8 cellular contexts compared by ENCODE assay signal in the genomic region with DNA sequence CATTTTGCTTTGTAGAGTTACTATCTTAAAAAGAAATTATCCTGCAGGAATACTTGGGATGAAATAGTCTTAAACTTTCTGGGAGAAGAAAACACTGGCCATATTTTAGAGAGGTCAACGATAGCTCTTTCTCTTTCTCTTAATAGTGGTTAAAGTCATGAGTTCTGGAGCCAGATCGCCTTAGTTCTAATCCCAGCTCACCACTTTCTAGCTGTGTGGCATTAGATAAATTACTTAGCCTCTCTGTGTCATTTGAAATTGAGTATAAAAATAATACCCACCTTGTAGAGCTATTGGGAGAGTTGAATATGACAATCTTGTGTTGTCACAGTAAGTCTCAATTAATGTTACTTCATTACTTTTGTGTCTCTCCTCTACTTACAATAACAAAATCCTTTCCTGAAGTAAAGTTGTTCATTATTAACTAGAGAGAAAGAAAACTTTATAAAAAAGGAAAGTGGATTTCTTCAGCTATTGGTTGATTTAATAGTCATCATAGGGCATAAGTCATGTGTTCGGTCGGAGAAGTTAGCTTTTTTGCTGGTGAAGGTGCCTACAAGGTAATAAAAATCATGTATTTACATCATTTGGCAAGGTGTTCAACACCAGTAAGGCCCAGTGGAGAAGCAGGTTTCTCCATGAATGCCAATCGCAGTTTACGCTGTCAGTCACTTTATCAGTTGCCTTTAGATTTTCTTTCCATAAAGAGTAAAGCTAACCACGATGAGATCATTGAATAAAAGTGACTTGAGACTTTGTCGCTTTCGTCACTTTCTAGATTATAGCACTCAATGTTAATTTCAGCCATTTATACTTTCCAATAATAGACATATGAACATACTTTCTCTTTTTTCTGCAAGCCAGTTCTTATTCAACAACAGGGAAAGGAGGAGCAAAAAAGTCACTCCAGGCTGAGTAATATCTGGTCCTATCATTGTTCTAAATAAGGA. TPM values are rescaled to one million over a fixed set of nuclear protein-coding genes. Genes with fewer than 3 reads are reported as not detected.
DNase-seq lines count a peak whose midpoint lies in the region; ATAC-seq, FAIRE-seq and TF ChIP-seq lines count a peak whose summit lies in the region.

No MANE protein-coding gene starts in this region.

- H4K20me1 ChIP-seq in Karpas-422 (ENCODE audit: insufficient read depth, low read depth, low read length): 0 out of 2 replicates have a peak, but pooled peaks cover 5% of the 10 kb centered on the region

- ATAC-seq in CD8-positive, alpha-beta T cell: no peak
- ATAC-seq in RWPE2 (ENCODE audit: low read depth): no peak

- peak overlapping the region; percentile 94 for H3K4me3 Mint-ChIP-seq in CD8-positive, alpha-beta T cell

- TF ChIP-seq POLR2A in ovary (IDR thresholded peaks at IDR 0.05): no peak

- CTCF ChIA-PET in CD8-positive, alpha-beta T cell (lab: Charles Lee): interaction anchor here (1.0 to 3.6 kb wide), 5 partner anchors 9 to 266 kb away, joined by 3 to 15 read pairs (median 5); no protein-coding TSS in a partner anchor
- CTCF ChIA-PET in GM10248 (lab: Yijun Ruan, JAX): interaction anchor here (1.1 to 8.6 kb wide), 8 partner anchors 8 to 265 kb away, joined by 3 to 42 read pairs (median 10); no protein-coding TSS in a partner anchor

- no peaks in the 10 kb centered on the region for H3K79me2 ChIP-seq in Karpas-422 (ENCODE audit: low read length)

- intact Hi-C loops in CD8-positive, alpha-beta T cell (cut with DNase I, micrococcal nuclease): loop anchor here (5.0 to 10.0 kb wide), 6 partner anchors 33 to 784 kb away; partner anchors contain the start of genes HIVEP1 (in 2 of the 2), C6orf52 (in 1 of the 2) and PAK1IP1 (in 1 of the 2)
- intact Hi-C loops in ovary (cut with DNase I): no loop called here

- no peaks in the 10 kb centered on the region for H3K36me3 ChIP-seq in CD8-positive, alpha-beta T cell (ENCODE audit: insufficient read depth, low read length)
- no peaks in the 10 kb centered on the region for H3K36me3 ChIP-seq in RWPE2 (ENCODE audit: low read depth)
- H3K36me3 ChIP-seq in ovary: no peaks in the 10 kb centered on the region
- no peaks in the 10 kb centered on the region for H3K36me3 ChIP-seq in Karpas-422 (ENCODE audit: insufficient read depth, low read length)

- H3K4me1 Mint-ChIP-seq in CD8-positive, alpha-beta T cell (ENCODE audit: low read depth): peaks cover 53% of the 10 kb centered on the region

- no peak overlapping the region for H3K4me3 ChIP-seq in CD8-positive, alpha-beta T cell (ENCODE audit: low read depth, low read length)
- H3K4me3 ChIP-seq in RWPE2 (ENCODE audit: severe bottlenecking) (peak overlapping the region; percentile 43), epithelial cell of proximal tubule (ENCODE audit: low read depth, low read length) (peak overlapping the region; percentile 82), ovary (peak overlapping the region; percentile 51), Karpas-422 (ENCODE audit: low read length) (no peak overlapping the region)

- H3K27ac Mint-ChIP-seq in CD8-positive, alpha-beta T cell: peak overlapping the region; percentile 18

- no peaks in the 10 kb centered on the region for H3K9me2 ChIP-seq in Karpas-422 (replicated peaks; ENCODE audit: insufficient read depth, low read length)

- no peak overlapping the region for H3K27ac ChIP-seq in CD8-positive, alpha-beta T cell (ENCODE audit: low read depth, low read length)
- H3K27ac ChIP-seq in RWPE2 (ENCODE audit: poor library complexity, severe bottlenecking) (peak overlapping the region; percentile 63), ovary (no peak overlapping the region), Karpas-422 (ENCODE audit: low read length) (no peak overlapping the region)

- no peak overlapping the region for H2AFZ ChIP-seq in Karpas-422 (ENCODE audit: low read length)

- no peak for DNase-seq in CD8-positive, alpha-beta T cell
- DNase-seq in RWPE2 (ENCODE audit: low spot score): no peak
- no peak for DNase-seq in epithelial cell of proximal tubule (ENCODE audit: low read depth)
- no peak for DNase-seq in ovary
- DNase-seq in RCC 7860 (ENCODE audit: low spot score): no peak
- DNase-seq in GM10248 (ENCODE audit: extremely low spot score): no peak
- DNase-seq in stimulated activated CD4-positive, alpha-beta T cell treated with anti-CD3 and anti-CD28 coated beads, Interleukin-12 subunit alpha, Interleukin-12 subunit beta, amount 100 ng/mL, for 4 hours: no peak
- DNase-seq in Karpas-422: no peak

- no peak for FAIRE-seq in RCC 7860 (lab: Jason Lieb, UNC)

- H3K36me3 Mint-ChIP-seq in CD8-positive, alpha-beta T cell: peaks cover 13% of the 10 kb centered on the region

- no peak for TF ChIP-seq EP300 in ovary (IDR thresholded peaks at IDR 0.05)

- 50 to 75% (median 64%) methylated on average over 9 of the region's 9 CpGs for WGBS in ovary, 3 donors

- POLR2A ChIA-PET in CD8-positive, alpha-beta T cell (lab: Charles Lee): interaction anchor here (0.7 to 1.1 kb wide), 2 partner anchors 25 to 140 kb away, joined by 3 read pairs; no protein-coding TSS in a partner anchor
- POLR2A ChIA-PET in GM10248 (lab: Yijun Ruan, JAX): interaction anchor here (0.5 to 1.9 kb wide), 2 partner anchors 14 to 55 kb away, joined by 6 to 8 read pairs; no protein-coding TSS in a partner anchor

- H3K9me3 Mint-ChIP-seq in CD8-positive, alpha-beta T cell: no peaks in the 10 kb centered on the region

- no peaks in the 10 kb centered on the region for H3K9me3 ChIP-seq in CD8-positive, alpha-beta T cell (ENCODE audit: low read length)
- H3K9me3 ChIP-seq in RWPE2 (ENCODE audit: severe bottlenecking) (no peaks in the 10 kb centered on the region), ovary (no peaks in the 10 kb centered on the region), Karpas-422 (ENCODE audit: low read length) (no peaks in the 10 kb centered on the region)

- H3K27me3 ChIP-seq in CD8-positive, alpha-beta T cell (ENCODE audit: insufficient read depth, low read length): no peaks in the 10 kb centered on the region
- H3K27me3 ChIP-seq in RWPE2 (ENCODE audit: insufficient read depth, poor library complexity, severe bottlenecking): no peaks in the 10 kb centered on the region
- no peaks in the 10 kb centered on the region for H3K27me3 ChIP-seq in ovary
- H3K27me3 ChIP-seq in Karpas-422 (ENCODE audit: low read length): no peaks in the 10 kb centered on the region

- no peak overlapping the region for H3K4me2 ChIP-seq in Karpas-422 (ENCODE audit: low read depth, low read length, poor library complexity, severe bottlenecking)

- no peak for TF ChIP-seq CTCF in CD8-positive, alpha-beta T cell (IDR thresholded peaks at IDR 0.05)
- TF ChIP-seq CTCF in RWPE2 (IDR thresholded peaks at IDR 0.05; ENCODE audit: poor library complexity, severe bottlenecking) (no peak), epithelial cell of proximal tubule (conservative IDR thresholded peaks at IDR 0.05; ENCODE audit: low read depth, low read length) (no peak), ovary (IDR thresholded peaks at IDR 0.05) (no peak), GM10248 (IDR thresholded peaks at IDR 0.05; ENCODE audit: control extremely low read depth, extremely low read depth, low read depth, missing control alignments) (no peak)

- no peaks in the 10 kb centered on the region for H3K27me3 Mint-ChIP-seq in CD8-positive, alpha-beta T cell (ENCODE audit: low read depth)

- no peak overlapping the region for H3K9ac ChIP-seq in Karpas-422 (ENCODE audit: low read length)

- H3K4me1 ChIP-seq in CD8-positive, alpha-beta T cell (ENCODE audit: insufficient read depth, low read length): peaks cover 14% of the 10 kb centered on the region
- H3K4me1 ChIP-seq in RWPE2 (ENCODE audit: insufficient read depth, poor library complexity, severe bottlenecking) (peaks cover 18% of the 10 kb centered on the region), ovary (ENCODE audit: insufficient read depth) (peaks cover 4% of the 10 kb centered on the region), Karpas-422 (ENCODE audit: low read length) (peaks cover 15% of the 10 kb centered on the region)

RNA-seq across cellular contexts. Expression of gene NEDD9, which starts 2.0 kb away (rescaled TPM):
- total RNA-seq in CD8-positive, alpha-beta T cell: 10 to 100 TPM; 41.2 to 44.2 TPM
- total RNA-seq in epithelial cell of proximal tubule: 21.7 and 35.1 TPM in 2 replicates
- total RNA-seq in ovary: 10 to 100 TPM in 5 of 7 donors, 1 to 10 TPM in 2; 5.0 to 49.4 (median 17.4) TPM
- 10 to 100 TPM in 1 of 2 donors, 1 to 10 TPM in 1; 8.7 to 13.7 TPM for polyA plus RNA-seq in ovary
- total RNA-seq in Karpas-422 (2014; rRNA removed; shearing (Covaris generic); ENCODE audit: low replicate concordance): 3.8 and 8.0 TPM in 2 replicates

Comparison
In these comparisons a context has a peak if more than half of its experiments do, and no peak if none do; other contexts are left out.
1. H3K4me3 ChIP-seq: peak in RWPE2 (single experiment), epithelial cell of proximal tubule (single experiment) and ovary (single experiment); none in CD8-positive, alpha-beta T cell (single experiment) and Karpas-422 (single experiment).
2. intact Hi-C loops: an anchor here in CD8-positive, alpha-beta T cell (5.0 to 10.0 kb wide); none called in ovary.